Comparison of ENCODE assay signal across 8 cellular contexts in the genomic region with DNA sequence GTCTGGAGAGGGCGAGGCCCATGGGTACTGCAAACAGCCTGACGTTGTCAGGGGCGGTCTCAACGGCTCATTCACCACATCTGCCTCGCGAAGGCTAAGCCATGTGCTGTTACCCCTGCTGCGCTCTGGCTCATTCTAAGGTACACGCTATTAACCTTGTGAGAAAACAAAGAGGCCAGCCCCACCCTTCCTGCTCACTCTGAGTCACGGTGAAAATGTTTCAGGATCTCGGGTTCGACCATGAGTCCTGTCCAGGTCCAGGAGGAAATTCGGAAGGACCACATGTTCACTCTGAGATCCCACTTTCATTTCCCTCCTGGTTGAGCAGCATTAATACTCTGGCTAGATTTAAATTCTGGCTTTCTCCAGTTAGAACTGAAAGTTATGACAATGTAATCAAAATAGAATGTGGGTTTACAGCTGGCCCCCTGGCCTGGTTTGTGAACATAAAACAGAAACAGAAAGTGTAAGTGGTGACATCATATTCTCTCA. TPM values are rescaled to one million over a fixed set of nuclear protein-coding genes. Genes with fewer than 3 reads are reported as not detected.
DNase-seq lines count a peak whose midpoint lies in the region; TF ChIP-seq lines count a peak whose summit lies in the region.

No MANE protein-coding gene starts in this region.

- peak overlapping the region; percentile 21; the same call in 1 of the 2 replicates for H3K4me3 ChIP-seq in HFF-Myc (replicated peaks; ENCODE audit: low read depth, low read length)
- H3K4me3 ChIP-seq in hepatocyte: no peak overlapping the region
- peak overlapping the region; percentile 44 to 54 for H3K4me3 ChIP-seq in stomach smooth muscle (ENCODE audit: low read length in 2 of 2)

- peaks cover 10% of the 10 kb centered on the region for H3K27me3 Mint-ChIP-seq in activated naive CD4-positive, alpha-beta T cell treated with anti-CD3 and anti-CD28 coated beads, Interleukin-2, amount 10 ng/mL, durations not matched to agents 7 days and 5 days

- H2AFZ ChIP-seq in hepatocyte: no peak overlapping the region

- H3K9me3 ChIP-seq in hepatocyte (ENCODE audit: low read depth) (no peaks in the 10 kb centered on the region), stomach smooth muscle (ENCODE audit: control insufficient read depth in 2 of 2, low read length in 2 of 2) (no peaks in the 10 kb centered on the region)

- H3K79me2 ChIP-seq in hepatocyte: peaks cover 44% of the 10 kb centered on the region

- WGBS in hepatocyte (ENCODE audit: low lambda C conversion rate, missing lambda C conversion rate): 59% methylated on average over 12 of the region's 12 CpGs

- H3K27ac ChIP-seq in hepatocyte (peak overlapping the region; percentile 92), stomach smooth muscle (ENCODE audit: low read length) (peak overlapping the region; percentile 78)

- no peak for TF ChIP-seq CTCF in HFF-Myc (IDR thresholded peaks at IDR 0.05; ENCODE audit: low read depth, low read length, missing control alignments)
- no peak for TF ChIP-seq CTCF in hepatocyte (IDR thresholded peaks at IDR 0.05; ENCODE audit: poor library complexity)

- peak overlapping the region; percentile 59 for H3K4me2 ChIP-seq in hepatocyte

- H4K20me1 ChIP-seq in hepatocyte (ENCODE audit: insufficient read depth, poor library complexity, severe bottlenecking): no peaks in the 10 kb centered on the region

- DNase-seq in NCI-H1436 (lab: John Stamatoyannopoulos, UW) (peak; percentile 32), NCI-H1436 treated with DMSO at 0.1 percent for 48 hours (lab: John Stamatoyannopoulos, UW) (no peak), HFF-Myc (ENCODE audit: extremely low read depth, low read depth) (peak; percentile 93), MV-4-11 (lab: John Stamatoyannopoulos, UW) (peak; percentile 91), hepatocyte (ENCODE audit: low spot score) (peak; percentile 81), NCI-H146 (lab: John Stamatoyannopoulos, UW) (no peak)
- peak; percentile 30 for DNase-seq in activated naive CD4-positive, alpha-beta T cell treated with anti-CD3 and anti-CD28 coated beads, Interleukin-2, amount 10 ng/mL, durations not matched to agents 7 days and 5 days

- peak overlapping the region; percentile 78 for H3K27ac Mint-ChIP-seq in activated naive CD4-positive, alpha-beta T cell treated with anti-CD3 and anti-CD28 coated beads, Interleukin-2, amount 10 ng/mL, durations not matched to agents 7 days and 5 days

- CTCF ChIA-PET in activated naive CD4-positive, alpha-beta T cell treated with anti-CD3 and anti-CD28 coated beads, Interleukin-2, amount 10 ng/mL, durations not matched to agents 7 days and 5 days (lab: Charles Lee): no interaction called here

- H3K4me1 Mint-ChIP-seq in activated naive CD4-positive, alpha-beta T cell treated with anti-CD3 and anti-CD28 coated beads, Interleukin-2, amount 10 ng/mL, durations not matched to agents 7 days and 5 days: peaks cover 9% of the 10 kb centered on the region

- H3K36me3 ChIP-seq in hepatocyte (replicated peaks; ENCODE audit: insufficient read depth, low read depth): no peaks in the 10 kb centered on the region
- no peaks in the 10 kb centered on the region for H3K36me3 ChIP-seq in stomach smooth muscle (ENCODE audit: control insufficient read depth in 2 of 2, insufficient read depth in 2 of 2, low read length in 2 of 2)

- H3K9me3 Mint-ChIP-seq in activated naive CD4-positive, alpha-beta T cell treated with anti-CD3 and anti-CD28 coated beads, Interleukin-2, amount 10 ng/mL, durations not matched to agents 7 days and 5 days: no peaks in the 10 kb centered on the region

- no peaks in the 10 kb centered on the region for H3K27me3 ChIP-seq in hepatocyte
- no peaks in the 10 kb centered on the region for H3K27me3 ChIP-seq in stomach smooth muscle (ENCODE audit: control insufficient read depth in 1 of 2, insufficient read depth in 2 of 2, low read length in 2 of 2)

- no peaks in the 10 kb centered on the region for H3K36me3 Mint-ChIP-seq in activated naive CD4-positive, alpha-beta T cell treated with anti-CD3 and anti-CD28 coated beads, Interleukin-2, amount 10 ng/mL, durations not matched to agents 7 days and 5 days

- H3K4me3 Mint-ChIP-seq in activated naive CD4-positive, alpha-beta T cell treated with anti-CD3 and anti-CD28 coated beads, Interleukin-2, amount 10 ng/mL, durations not matched to agents 7 days and 5 days: no peak overlapping the region

- peak overlapping the region; percentile 22 to 54 for H3K9ac ChIP-seq in stomach smooth muscle (ENCODE audit: low read length in 2 of 2)

- peaks cover 59% of the 10 kb centered on the region for H3K4me1 ChIP-seq in hepatocyte (ENCODE audit: insufficient read depth)
- H3K4me1 ChIP-seq in stomach smooth muscle (ENCODE audit: control insufficient read depth, insufficient read depth, low read length): peaks cover 50% of the 10 kb centered on the region

- no peaks in the 10 kb centered on the region for H3K9me2 ChIP-seq in hepatocyte (replicated peaks; ENCODE audit: insufficient read depth)

RNA-seq across cellular contexts. Expression of a gene that starts 55.2 kb away (rescaled TPM):
- 40.6 and 51.0 TPM in 2 replicates for total RNA-seq in hepatocyte
- polyA plus RNA-seq in hepatocyte: 21.6 and 28.3 TPM in 2 replicates

Comparison
In these comparisons a context has a peak if more than half of its experiments do, and no peak if none do; other contexts are left out.
1. DNase-seq: peak in NCI-H1436 (single experiment), HFF-Myc (single experiment), MV-4-11 (single experiment), activated naive CD4-positive, alpha-beta T cell treated with anti-CD3 and anti-CD28 coated beads, Interleukin-2, amount 10 ng/mL, durations not matched to agents 7 days and 5 days (single experiment) and hepatocyte (single experiment); none in NCI-H1436 treated with DMSO at 0.1 percent for 48 hours (single experiment) and NCI-H146 (single experiment).